ENCODE assay signal across 26 cellular contexts in genomic region chr18:2186967-2187366, GRCh38.
"Had no signal": no experiment of that assay in that cellular context is flagged by ENCODE, and none has a peak within 500 bp of the region (broad histone marks: within the 10 kb centered on the region; RNA-seq: fewer than 3 reads in every experiment).

No MANE protein-coding gene starts in this region.

- H3K27me3 ChIP-seq: stomach, suprapubic skin, testis, thyroid gland, tibial artery, tibial nerve, transverse colon, upper lobe of left lung, upper lobe of right lung, uterus, vagina had no signal

- DNase-seq: stimulated activated CD4-positive, alpha-beta T cell treated with anti-CD3 and anti-CD28 coated beads, Interleukin-2, amount 100 ng/mL, for 48 hours; stimulated activated CD4-positive, alpha-beta T cell treated with anti-CD3 and anti-CD28 coated beads, Interleukin-4, amount 100 ng/mL, for 1 hour; stimulated activated CD4-positive, alpha-beta T cell treated with anti-CD3 and anti-CD28 coated beads, Interleukin-4, amount 100 ng/mL, for 24 hours; stimulated activated CD4-positive, alpha-beta T cell treated with anti-CD3 and anti-CD28 coated beads, Interleukin-4, amount 100 ng/mL, for 4 hours; stimulated activated CD8-positive, alpha-beta memory T cell treated with anti-CD3 and anti-CD28 coated beads, Interleukin-4, amount 100 ng/mL, for 48 hours; stimulated activated naive B cell treated with anti-CD40 and anti-IgM and Interleukin-4, amounts not matched to agents 10 μg/mL and 1 μg/mL and 100 μg/mL, for 72 hours; stimulated activated naive CD4-positive, alpha-beta T cell; stimulated activated naive CD4-positive, alpha-beta T cell treated with Interleukin-2 at 50 U/mL for 16 hours; stimulated activated naive CD8-positive, alpha-beta T cell treated with anti-CD3 and anti-CD28 coated beads, Interleukin-15, amount 100 ng/mL, for 72 hours; stimulated activated naive CD8-positive, alpha-beta T cell treated with anti-CD3 and anti-CD28 coated beads, Interleukin-15, Interleukin-2, amounts not matched to agents 100 U/mL and 50 U/mL, for 24 hours; stomach; substantia nigra; testis; thyroid gland; tibial artery; transverse colon; trophoblast cell; upper lobe of left lung; upper lobe of right lung; uterus had no signal

- H3K4me1 ChIP-seq: stomach, suprapubic skin, testis, thyroid gland, tibial artery, tibial nerve, transverse colon, upper lobe of left lung, upper lobe of right lung, uterus, vagina had no signal

- H3K9me3 ChIP-seq: stomach, suprapubic skin, testis, thoracic aorta, thyroid gland, tibial artery, tibial nerve, transverse colon, upper lobe of left lung, upper lobe of right lung, uterus, vagina had no signal

- H3K27ac ChIP-seq: stomach, suprapubic skin, testis, thoracic aorta, thyroid gland, tibial artery, tibial nerve, transverse colon, upper lobe of left lung, upper lobe of right lung, uterus, vagina had no signal

- ATAC-seq: stimulated activated effector memory CD8-positive, alpha-beta T cell treated with anti-CD3 and anti-CD28 coated beads, Interleukin-12 subunit alpha, Interleukin-12 subunit beta, amount 100 ng/mL, for 72 hours; stimulated activated memory B cell treated with anti-CD40 and anti-IgM and Interleukin-4, amounts not matched to agents 10 μg/mL and 1 μg/mL and 100 μg/mL, for 72 hours; stimulated activated naive B cell treated with anti-CD40 and anti-IgM and Interleukin-4, amounts not matched to agents 10 μg/mL and 1 μg/mL and 100 μg/mL, for 72 hours; stimulated activated naive CD8-positive, alpha-beta T cell treated with anti-CD3 and anti-CD28 coated beads, Interleukin-15, amount 100 ng/mL, for 72 hours; stimulated activated naive CD8-positive, alpha-beta T cell treated with anti-CD3 and anti-CD28 coated beads, Interleukin-15, Interleukin-2, amounts not matched to agents 100 U/mL and 50 U/mL, for 24 hours; upper lobe of right lung had no signal

- H3K36me3 ChIP-seq: stomach, suprapubic skin, thoracic aorta, thyroid gland, tibial artery, tibial nerve, transverse colon, upper lobe of left lung, upper lobe of right lung, uterus, vagina had no signal

- H3K4me3 ChIP-seq: stomach, suprapubic skin, testis, thoracic aorta, thyroid gland, tibial artery, tibial nerve, transverse colon, upper lobe of left lung, upper lobe of right lung, uterus, vagina had no signal
